ENCODE assay signal across 8 cellular contexts in the genomic region with DNA sequence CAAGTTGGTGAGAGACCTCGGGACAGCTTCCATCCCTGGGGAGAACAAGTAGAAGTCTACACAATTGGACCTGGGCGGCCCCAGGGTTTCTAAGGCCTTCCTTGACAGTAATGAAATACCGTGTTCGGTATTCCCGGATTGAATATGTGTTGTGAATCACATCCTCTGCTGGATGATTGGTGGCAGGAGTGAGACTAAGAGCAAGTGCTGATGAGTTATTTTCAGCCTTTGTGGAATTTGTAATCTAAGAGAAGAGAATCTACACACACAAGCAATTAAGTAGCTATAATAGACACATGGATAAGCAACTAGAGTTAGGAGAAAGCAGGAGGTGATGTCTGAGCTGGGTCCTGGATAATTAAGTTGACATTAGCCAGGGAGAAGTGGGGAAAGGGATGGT.
"Had no signal": no experiment of that assay in that cellular context is flagged by ENCODE, and none has a peak within 500 bp of the region (broad histone marks: within the 10 kb centered on the region; RNA-seq: fewer than 3 reads in every experiment).

No MANE protein-coding gene starts in this region.

- DNase-seq: GM23248, GOT3, H7, HFFc6, IMR-90 had no signal

- ATAC-seq: HCT116, K562 had no signal

- H3K36me3 ChIP-seq: HAP-1 had no signal

- H3K4me1 ChIP-seq: HAP-1 had no signal

- H3K9me3 ChIP-seq: HAP-1 had no signal

- H3K4me3 ChIP-seq: GM23248, HAP-1, K562 had no signal

- H3K27ac ChIP-seq: GM23248 had no signal
